In genomic region chr7:124085168-124085567, GRCh38 we compare ENCODE assay signal across 1 cellular context.
TF ChIP-seq lines count a peak whose summit lies in the region.

No MANE protein-coding gene starts in this region.

TF ChIP-seq in GM23338, 12 proteins besides CTCF, POLR2A, EP300 and RAD21 (continued from another document):
- no peak for TF ChIP-seq REST (IDR thresholded peaks at IDR 0.05; ENCODE audit: unreplicated experiment)
- TF ChIP-seq EZH2phosphoT487 (IDR thresholded peaks at IDR 0.05; ENCODE audit: unreplicated experiment) = no peak
- TF ChIP-seq EZH2 (IDR thresholded peaks at IDR 0.05; ENCODE audit: low read depth, unreplicated experiment) = no peak
- no peak for TF ChIP-seq ZNF114 (CRISPR knock-in tag; IDR thresholded peaks at IDR 0.05)
- no peak for TF ChIP-seq JUNB (IDR thresholded peaks at IDR 0.05; ENCODE audit: unreplicated experiment)
- TF ChIP-seq CREB1 (CRISPR knock-in tag; IDR thresholded peaks at IDR 0.05; ENCODE audit: low read depth) = no peak
- no peak for TF ChIP-seq ETS1 (IDR thresholded peaks at IDR 0.05)
- TF ChIP-seq ZNF331 (CRISPR knock-in tag; IDR thresholded peaks at IDR 0.05; ENCODE audit: low read depth) = no peak
- TF ChIP-seq STAT1 (IDR thresholded peaks at IDR 0.05; ENCODE audit: unreplicated experiment) = no peak
